Comparison of ENCODE assay signal across 9 cellular contexts in genomic region chr11:1029051-1029450, GRCh38. TPM values are rescaled to one million over a fixed set of nuclear protein-coding genes. Genes with fewer than 3 reads are reported as not detected.
"Had no signal": no experiment of that assay in that cellular context is flagged by ENCODE, and none has a peak within 500 bp of the region (broad histone marks: within the 10 kb centered on the region; RNA-seq: fewer than 3 reads in every experiment).

No MANE protein-coding gene starts in this region.

- ATAC-seq: K562 had no signal

- H3K4me1 Mint-ChIP-seq: IgD-negative memory B cell had no signal

- H3K4me3 Mint-ChIP-seq: IgD-negative memory B cell had no signal

- DNase-seq: IMR-90, KBM-7, KG1 had no signal

- FAIRE-seq: HepG2, K562 had no signal

- H3K4me2 ChIP-seq: KMS-11 had no signal

- H3K27ac ChIP-seq: HL-60, KMS-11 had no signal

- H3K27ac Mint-ChIP-seq: IgD-negative memory B cell had no signal

- H3K27me3 Mint-ChIP-seq: IgD-negative memory B cell had no signal

- H3K4me3 ChIP-seq: K562 had no signal

- H3K9ac ChIP-seq: KMS-11 had no signal

RNA-seq across cellular contexts. Expression of gene MUC6, which starts 7.5 kb away (rescaled TPM):
- total RNA-seq: HepG2, HT1080, IMR-90, K562 had no signal
- polyA plus RNA-seq: HepG2, IgD-negative memory B cell, IMR-90, K562 had no signal

RNA-seq across cellular contexts. Expression of gene MUC2, which starts 45.6 kb away (rescaled TPM):
- total RNA-seq: HepG2, HT1080, IMR-90 had no signal
- polyA plus RNA-seq: HepG2, IgD-negative memory B cell, IMR-90 had no signal
